ENCODE assay signal across 9 cellular contexts in the genomic region with DNA sequence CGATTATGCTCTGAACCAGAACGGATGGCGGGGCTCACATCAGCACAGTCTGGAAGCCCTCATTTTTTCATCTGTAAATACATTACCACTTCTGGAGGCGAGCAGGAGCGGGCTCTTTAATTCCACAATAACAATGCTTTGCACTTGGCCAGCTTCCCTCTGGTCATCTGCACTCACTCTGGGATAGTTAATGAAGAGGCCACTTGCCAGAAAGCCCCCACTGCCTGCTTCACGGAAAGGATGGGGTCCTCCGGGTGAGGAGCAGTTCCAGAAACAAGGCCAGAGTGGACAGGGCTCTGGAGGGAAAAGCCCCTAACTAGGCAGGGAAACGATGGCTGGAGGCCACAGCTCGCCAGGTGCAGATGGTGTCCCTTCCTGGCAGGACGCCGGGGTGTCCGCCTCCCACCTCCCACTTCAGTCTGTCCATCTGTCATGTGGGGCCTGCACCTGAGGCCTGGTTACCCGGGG. TPM values are rescaled to one million over a fixed set of nuclear protein-coding genes. Genes with fewer than 3 reads are reported as not detected.
DNase-seq lines count a peak whose midpoint lies in the region; ATAC-seq and TF ChIP-seq lines count a peak whose summit lies in the region.
"Had no signal": no experiment of that assay in that cellular context is flagged by ENCODE, and none has a peak within 500 bp of the region (broad histone marks: within the 10 kb centered on the region; RNA-seq: fewer than 3 reads in every experiment).

No MANE protein-coding gene starts in this region.

- no peaks in the 10 kb centered on the region for H3K9me3 Mint-ChIP-seq in WTC11
- H3K9me3 Mint-ChIP-seq: T-helper 1 cell treated with Interleukin-12 subunit alpha and Interleukin-12 subunit beta and Interleukin-4 antibody, amounts not matched to agents 30 μg/mL and 1 μg/mL, for 36 hours had no signal

- DNase-seq in HAP-1 (ENCODE audit: low spot score in 2 of 2) (no peak), WTC11 (ENCODE audit: low spot score) (no peak), left ventricle myocardium inferior (no peak), sigmoid colon (peak; percentile 81), NCI-H2029 (lab: John Stamatoyannopoulos, UW) (no peak), NCI-H1105 treated with DMSO at 0.1 percent for 48 hours (lab: John Stamatoyannopoulos, UW) (no peak), NOMO-1 treated with DMSO at 0.1 percent for 48 hours (lab: John Stamatoyannopoulos, UW; ENCODE audit: unreplicated experiment) (no peak)
- DNase-seq in stimulated activated naive CD4-positive, alpha-beta T cell treated with Interleukin-2 at 50 U/mL for 16 hours (lab: John Stamatoyannopoulos, UW) = no peak

- WGBS in sigmoid colon, 2 donors = 60 to 67% methylated on average over 13 of the region's 13 CpGs

- H3K27ac Mint-ChIP-seq in WTC11 = no peak overlapping the region; the same call in 1 of the 2 replicates
- H3K27ac Mint-ChIP-seq: T-helper 1 cell treated with Interleukin-12 subunit alpha and Interleukin-12 subunit beta and Interleukin-4 antibody, amounts not matched to agents 30 μg/mL and 1 μg/mL, for 36 hours had no signal

- POLR2A ChIA-PET in WTC11 (lab: Charles Lee) = interaction anchor here (0.6 to 7.0 kb wide), 2 partner anchors 10 to 14 kb away, joined by 3 to 57 read pairs; no protein-coding TSS in a partner anchor

- TF ChIP-seq EP300 in sigmoid colon (IDR thresholded peaks at IDR 0.05) = no peak

- H3K27me3 Mint-ChIP-seq in WTC11 (ENCODE audit: low read depth) = no peaks in the 10 kb centered on the region

- CTCF ChIA-PET in WTC11 (lab: Charles Lee) = interaction anchor here (0.8 kb wide), 1 partner anchor 10 kb away, joined by 4 read pairs; no protein-coding TSS in a partner anchor

- H3K9me3 ChIP-seq in HAP-1 (no peaks in the 10 kb centered on the region), left ventricle myocardium inferior (replicated peaks) (no peaks in the 10 kb centered on the region), sigmoid colon (no peaks in the 10 kb centered on the region)

- H3K27me3 ChIP-seq in HAP-1 (ENCODE audit: low read depth) = no peaks in the 10 kb centered on the region
- no peaks in the 10 kb centered on the region for H3K27me3 ChIP-seq in left ventricle myocardium inferior (ENCODE audit: low read depth)
- no peaks in the 10 kb centered on the region for H3K27me3 ChIP-seq in sigmoid colon

- no peak for ATAC-seq in WTC11

- H3K27ac ChIP-seq in left ventricle myocardium inferior (replicated peaks) = peak overlapping the region; percentile 98
- peak overlapping the region; percentile 90 to 97 (median 95) for H3K27ac ChIP-seq in sigmoid colon

- no peak for TF ChIP-seq POLR2A in sigmoid colon (IDR thresholded peaks at IDR 0.05)

- no peaks in the 10 kb centered on the region for H3K36me3 Mint-ChIP-seq in WTC11

- H3K4me1 Mint-ChIP-seq in WTC11 = peaks cover 44% of the 10 kb centered on the region

- intact Hi-C loops in left ventricle myocardium inferior (cut with micrococcal nuclease) = no loop called here
- intact Hi-C loops in sigmoid colon (cut with DNase I) = loop anchor here (2.0 kb wide), 1 partner anchor 14 kb away; a partner anchor contains a TSS

- H3K4me3 Mint-ChIP-seq in WTC11 = peak overlapping the region; percentile 76
- H3K4me3 Mint-ChIP-seq: T-helper 1 cell treated with Interleukin-12 subunit alpha and Interleukin-12 subunit beta and Interleukin-4 antibody, amounts not matched to agents 30 μg/mL and 1 μg/mL, for 36 hours had no signal

- peak overlapping the region; percentile 86 for H3K4me3 ChIP-seq in HAP-1
- peak overlapping the region; percentile 100 for H3K4me3 ChIP-seq in left ventricle myocardium inferior
- H3K4me3 ChIP-seq in sigmoid colon = peak overlapping the region; percentile 72 to 99 (median 86)

- H3K36me3 ChIP-seq in HAP-1 (replicated peaks) (0 out of 2 replicates have a peak, but pooled peaks cover 4% of the 10 kb centered on the region), left ventricle myocardium inferior (no peaks in the 10 kb centered on the region), sigmoid colon (no peaks in the 10 kb centered on the region)

- in situ Hi-C loops in HAP-1 (cut with MboI; ENCODE audit: low sequenced_read_pairs) = no loop called here

- TF ChIP-seq CTCF in WTC11 (IDR thresholded peaks at IDR 0.05) = no peak
- TF ChIP-seq CTCF in left ventricle myocardium inferior (IDR thresholded peaks at IDR 0.05; ENCODE audit: borderline replicate concordance) = no peak
- no peak for TF ChIP-seq CTCF in sigmoid colon (IDR thresholded peaks at IDR 0.05)

- H3K4me1 ChIP-seq in HAP-1 (peaks cover 30% of the 10 kb centered on the region), left ventricle myocardium inferior (peaks cover 86% of the 10 kb centered on the region), sigmoid colon (peaks cover 0 to 71% (median 56%) of the 10 kb centered on the region in 4 donors)

TF ChIP-seq in WTC11, 78 proteins besides CTCF, POLR2A, EP300 and RAD21:
- TF ChIP-seq ETV6 (CRISPR knock-in tag; IDR thresholded peaks at IDR 0.05) (no peak), NFE2L1 (CRISPR knock-in tag; IDR thresholded peaks at IDR 0.05) (no peak), ESRRA (CRISPR knock-in tag; IDR thresholded peaks at IDR 0.05; ENCODE audit: borderline replicate concordance) (no peak), SP1 (CRISPR knock-in tag; conservative IDR thresholded peaks at IDR 0.05) (no peak), HMGA2 (CRISPR knock-in tag; IDR thresholded peaks at IDR 0.05) (no peak), JUN (CRISPR knock-in tag; IDR thresholded peaks at IDR 0.05) (no peak), SMAD4 (CRISPR knock-in tag; IDR thresholded peaks at IDR 0.05) (no peak), CBFB (CRISPR knock-in tag; IDR thresholded peaks at IDR 0.05; ENCODE audit: low read depth) (no peak), OVOL2 (CRISPR knock-in tag; IDR thresholded peaks at IDR 0.05; ENCODE audit: borderline replicate concordance) (no peak), ZNF138 (CRISPR knock-in tag; conservative IDR thresholded peaks at IDR 0.05) (no peak)
- TF ChIP-seq, protein P1, sequence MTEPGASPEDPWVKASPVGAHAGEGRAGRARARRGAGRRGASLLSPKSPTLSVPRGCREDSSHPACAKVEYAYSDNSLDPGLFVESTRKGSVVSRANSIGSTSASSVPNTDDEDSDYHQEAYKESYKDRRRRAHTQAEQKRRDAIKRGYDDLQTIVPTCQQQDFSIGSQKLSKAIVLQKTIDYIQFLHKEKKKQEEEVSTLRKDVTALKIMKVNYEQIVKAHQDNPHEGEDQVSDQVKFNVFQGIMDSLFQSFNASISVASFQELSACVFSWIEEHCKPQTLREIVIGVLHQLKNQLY (CRISPR knock-in tag; IDR thresholded peaks at IDR 0.05) = no peak
- TF ChIP-seq, protein P2, sequence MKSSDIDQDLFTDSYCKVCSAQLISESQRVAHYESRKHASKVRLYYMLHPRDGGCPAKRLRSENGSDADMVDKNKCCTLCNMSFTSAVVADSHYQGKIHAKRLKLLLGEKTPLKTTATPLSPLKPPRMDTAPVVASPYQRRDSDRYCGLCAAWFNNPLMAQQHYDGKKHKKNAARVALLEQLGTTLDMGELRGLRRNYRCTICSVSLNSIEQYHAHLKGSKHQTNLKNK (CRISPR knock-in tag; IDR thresholded peaks at IDR 0.05) = no peak
- TF ChIP-seq, protein P3, sequence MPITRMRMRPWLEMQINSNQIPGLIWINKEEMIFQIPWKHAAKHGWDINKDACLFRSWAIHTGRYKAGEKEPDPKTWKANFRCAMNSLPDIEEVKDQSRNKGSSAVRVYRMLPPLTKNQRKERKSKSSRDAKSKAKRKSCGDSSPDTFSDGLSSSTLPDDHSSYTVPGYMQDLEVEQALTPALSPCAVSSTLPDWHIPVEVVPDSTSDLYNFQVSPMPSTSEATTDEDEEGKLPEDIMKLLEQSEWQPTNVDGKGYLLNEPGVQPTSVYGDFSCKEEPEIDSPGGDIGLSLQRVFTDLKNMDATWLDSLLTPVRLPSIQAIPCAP (CRISPR knock-in tag; IDR thresholded peaks at IDR 0.05) = no peak
- TF ChIP-seq, protein P4, sequence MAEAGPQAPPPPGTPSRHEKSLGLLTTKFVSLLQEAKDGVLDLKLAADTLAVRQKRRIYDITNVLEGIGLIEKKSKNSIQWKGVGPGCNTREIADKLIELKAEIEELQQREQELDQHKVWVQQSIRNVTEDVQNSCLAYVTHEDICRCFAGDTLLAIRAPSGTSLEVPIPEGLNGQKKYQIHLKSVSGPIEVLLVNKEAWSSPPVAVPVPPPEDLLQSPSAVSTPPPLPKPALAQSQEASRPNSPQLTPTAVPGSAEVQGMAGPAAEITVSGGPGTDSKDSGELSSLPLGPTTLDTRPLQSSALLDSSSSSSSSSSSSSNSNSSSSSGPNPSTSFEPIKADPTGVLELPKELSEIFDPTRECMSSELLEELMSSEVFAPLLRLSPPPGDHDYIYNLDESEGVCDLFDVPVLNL (CRISPR knock-in tag; IDR thresholded peaks at IDR 0.05; ENCODE audit: borderline replicate concordance, low read depth) = no peak
- TF ChIP-seq, protein P5, sequence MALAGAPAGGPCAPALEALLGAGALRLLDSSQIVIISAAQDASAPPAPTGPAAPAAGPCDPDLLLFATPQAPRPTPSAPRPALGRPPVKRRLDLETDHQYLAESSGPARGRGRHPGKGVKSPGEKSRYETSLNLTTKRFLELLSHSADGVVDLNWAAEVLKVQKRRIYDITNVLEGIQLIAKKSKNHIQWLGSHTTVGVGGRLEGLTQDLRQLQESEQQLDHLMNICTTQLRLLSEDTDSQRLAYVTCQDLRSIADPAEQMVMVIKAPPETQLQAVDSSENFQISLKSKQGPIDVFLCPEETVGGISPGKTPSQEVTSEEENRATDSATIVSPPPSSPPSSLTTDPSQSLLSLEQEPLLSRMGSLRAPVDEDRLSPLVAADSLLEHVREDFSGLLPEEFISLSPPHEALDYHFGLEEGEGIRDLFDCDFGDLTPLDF (CRISPR knock-in tag; IDR thresholded peaks at IDR 0.05) = no peak

RNA-seq across cellular contexts. Expression of a gene that starts 13.1 kb away (rescaled TPM):
- 87.3 to 95.6 TPM (median 88.6 TPM) in 3 replicates for total RNA-seq in WTC11 (2021)
- 82.8 TPM for total RNA-seq in left ventricle myocardium inferior
- total RNA-seq in sigmoid colon = 10 to 100 TPM; 21.7 to 42.9 (median 32.4) TPM
- 10 to 100 TPM; 45.0 to 82.3 (median 72.6) TPM for polyA plus RNA-seq in sigmoid colon

RNA-seq across cellular contexts. Expression of a gene that starts 45.8 kb away (rescaled TPM):
- total RNA-seq in WTC11 (2021) (3.9 to 5.7 TPM (median 5.7 TPM) in 3 replicates), left ventricle myocardium inferior (not detected), sigmoid colon (not detected)
- polyA plus RNA-seq in sigmoid colon = 10 to 100 TPM in 1 of 3 donors, under 1 TPM in 1, not detected in 1; 0.48 to 16.8 TPM

RNA-seq across cellular contexts. Expression of a gene that starts 57.6 kb away (rescaled TPM):
- total RNA-seq in WTC11 (2021) (5.8 to 11.8 TPM (median 6.8 TPM) in 3 replicates), left ventricle myocardium inferior (not detected), sigmoid colon (not detected)
- 10 to 100 TPM in 1 of 3 donors, under 1 TPM in 1, not detected in 1; 0.42 to 17.4 TPM for polyA plus RNA-seq in sigmoid colon
